In the genomic region with DNA sequence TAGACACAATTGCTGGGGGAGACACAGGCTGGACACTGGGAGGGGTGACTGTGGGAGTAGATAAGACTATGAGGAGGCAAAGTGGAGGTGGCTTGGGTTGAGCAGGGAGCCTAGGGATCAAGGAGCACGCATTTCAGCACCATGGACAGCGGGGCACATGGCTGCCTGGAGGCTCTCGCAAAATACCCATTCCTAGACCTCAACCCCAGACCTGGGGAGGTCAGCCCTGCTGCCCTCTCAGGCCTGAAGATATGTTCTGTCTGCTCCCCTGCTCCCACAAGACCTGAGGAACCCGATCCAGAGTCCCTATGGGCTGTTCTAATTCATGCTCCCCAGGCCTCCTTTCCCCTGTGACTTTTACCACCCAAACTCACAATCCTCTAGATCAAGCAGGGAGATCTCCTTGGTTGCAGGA, we compare ENCODE assay signal across 8 cellular contexts. TPM values are rescaled to one million over a fixed set of nuclear protein-coding genes. Genes with fewer than 3 reads are reported as not detected.
A peak's percentile ranks its signal among the peaks of the same experiment; 100 is the strongest.
DNase-seq lines count a peak whose midpoint lies in the region; ATAC-seq and TF ChIP-seq lines count a peak whose summit lies in the region.

No MANE protein-coding gene starts in this region.

- no peak overlapping the region for H3K4me2 ChIP-seq in osteoblast (ENCODE audit: insufficient read depth, low read length)

- H3K4me1 ChIP-seq in osteoblast (ENCODE audit: insufficient read depth, low read length): no peaks in the 10 kb centered on the region
- H3K4me1 ChIP-seq in ascending aorta: no peaks in the 10 kb centered on the region

- H3K27me3 Mint-ChIP-seq in chondrocyte (ENCODE audit: low read depth): peaks cover 34% of the 10 kb centered on the region

- intact Hi-C loops in ascending aorta (cut with DNase I): loop anchor here (5.0 kb wide), 1 partner anchor 44 kb away; a partner anchor contains a TSS

- H3K36me3 Mint-ChIP-seq in chondrocyte (ENCODE audit: low read depth): no peaks in the 10 kb centered on the region

- no peak for ATAC-seq in HG03159 (IDR thresholded peaks at IDR 0.05; ENCODE audit: unreplicated experiment)

- no peak overlapping the region for H3K4me3 Mint-ChIP-seq in chondrocyte (ENCODE audit: unreplicated experiment)

- DNase-seq in SIG-M5 treated with dmso at 0.1 percent for 504 hours (lab: John Stamatoyannopoulos, UW; ENCODE audit: unreplicated experiment) (peak; percentile 26), SIG-M5 (lab: John Stamatoyannopoulos, UW) (no peak), SW480 (ENCODE audit: low spot score) (peak; percentile 14), dermis blood vessel endothelial cell (peak; percentile 66), osteoblast (ENCODE audit: insufficient read length, low spot score, missing footprints) (peak; percentile 83), ascending aorta (ENCODE audit: low spot score in 2 of 2) (no peak), chondrocyte (ENCODE audit: low spot score) (no peak)

- no peaks in the 10 kb centered on the region for H3K9me3 Mint-ChIP-seq in chondrocyte (ENCODE audit: low read depth)

- no peaks in the 10 kb centered on the region for H3K79me2 ChIP-seq in osteoblast (ENCODE audit: insufficient read depth, low read length)

- H3K27ac ChIP-seq in osteoblast (ENCODE audit: low read depth, low read length): no peak overlapping the region
- H3K27ac ChIP-seq in ascending aorta: no peak overlapping the region

- H3K27me3 ChIP-seq in osteoblast (ENCODE audit: insufficient read depth, low read length) (no peaks in the 10 kb centered on the region), ascending aorta (no peaks in the 10 kb centered on the region)

- H3K27ac Mint-ChIP-seq in chondrocyte (ENCODE audit: unreplicated experiment): no peak overlapping the region

- no peak for TF ChIP-seq CTCF in osteoblast (IDR thresholded peaks at IDR 0.05; ENCODE audit: extremely low read depth, low read depth, low read length)
- no peak for TF ChIP-seq CTCF in ascending aorta (IDR thresholded peaks at IDR 0.05)
- no peak for TF ChIP-seq CTCF in chondrocyte (IDR thresholded peaks at IDR 0.05)

- no peak overlapping the region for H2AFZ ChIP-seq in osteoblast (ENCODE audit: low read length)

- H4K20me1 ChIP-seq in osteoblast (ENCODE audit: insufficient read depth, low read length): peaks cover 4% of the 10 kb centered on the region

- H3K36me3 ChIP-seq in osteoblast (ENCODE audit: insufficient read depth, low read length): no peaks in the 10 kb centered on the region
- no peaks in the 10 kb centered on the region for H3K36me3 ChIP-seq in ascending aorta

- no peaks in the 10 kb centered on the region for H3K9me3 ChIP-seq in osteoblast (ENCODE audit: low read depth, low read length)
- H3K9me3 ChIP-seq in ascending aorta: no peaks in the 10 kb centered on the region

- no peaks in the 10 kb centered on the region for H3K4me1 Mint-ChIP-seq in chondrocyte (ENCODE audit: low read depth)

- H3K4me3 ChIP-seq in osteoblast (ENCODE audit: insufficient read depth, low read length) (no peak overlapping the region), ascending aorta (no peak overlapping the region)

RNA-seq across cellular contexts. Expression of a gene that starts 16.0 kb away (rescaled TPM):
- total RNA-seq in dermis blood vessel endothelial cell (not detected in 2 replicates), osteoblast (29.2 and 36.6 TPM in 2 replicates), ascending aorta (2.4 TPM), chondrocyte (0.17 to 2.7 TPM (median 2.2 TPM) in 3 replicates)

RNA-seq across cellular contexts. Expression of a gene that starts 46.5 kb away (rescaled TPM):
- total RNA-seq in dermis blood vessel endothelial cell: 0.17 TPM in 1 of 2 replicates, not detected in the other
- total RNA-seq in osteoblast: under 0.01 and 0.36 TPM in 2 replicates
- not detected for total RNA-seq in ascending aorta
- 0.80 to 0.97 TPM in 2 of 3 replicates, not detected in the other for total RNA-seq in chondrocyte

Comparison
In these comparisons a context has a peak if more than half of its experiments do, and no peak if none do; other contexts are left out.
1. DNase-seq: peak in SIG-M5 treated with dmso at 0.1 percent for 504 hours (single experiment), SW480 (single experiment), dermis blood vessel endothelial cell (single experiment) and osteoblast (single experiment); none in SIG-M5 (single experiment), ascending aorta (0 of 2) and chondrocyte (single experiment).